7 cellular contexts compared by ENCODE assay signal in the genomic region with DNA sequence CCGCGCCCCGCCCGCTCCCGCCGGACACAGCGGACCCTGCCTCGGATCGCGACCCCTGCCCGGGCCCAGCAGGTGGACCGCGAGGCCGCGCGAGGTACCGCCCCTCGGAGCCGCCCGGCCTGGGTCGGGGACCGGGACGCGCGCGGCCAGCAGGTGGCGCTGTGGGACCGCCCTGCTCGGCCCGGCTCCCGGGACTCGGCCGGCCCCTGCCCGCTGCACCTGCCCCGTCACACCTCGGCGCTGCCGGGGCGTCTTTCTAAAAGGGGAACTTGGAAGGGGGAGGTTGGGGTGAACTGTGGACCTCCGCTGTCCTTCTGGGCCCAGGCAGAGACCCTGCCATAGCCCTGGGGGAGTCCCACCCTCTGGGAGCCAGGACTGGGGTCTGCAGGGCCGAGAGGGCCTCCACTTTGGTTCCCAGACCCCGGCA. TPM values are rescaled to one million over a fixed set of nuclear protein-coding genes. Genes with fewer than 3 reads are reported as not detected.
DNase-seq lines count a peak whose midpoint lies in the region; ATAC-seq and TF ChIP-seq lines count a peak whose summit lies in the region.

No MANE protein-coding gene starts in this region.

- H3K36me3 ChIP-seq in brain microvascular endothelial cell (replicated peaks), result peaks cover 6% of the 10 kb centered on the region

- DNase-seq in GM10266 (ENCODE audit: extremely low spot score), result peak; percentile 91
- peak; percentile 29 for DNase-seq in HT1080 (ENCODE audit: low read depth)
- peak; percentile 71 for DNase-seq in UCSD-AML1 (lab: John Stamatoyannopoulos, UW; ENCODE audit: unreplicated experiment)
- DNase-seq in brain microvascular endothelial cell, result no peak
- peak; percentile 73 for DNase-seq in left lobe of liver (ENCODE audit: low spot score)
- DNase-seq in stimulated activated CD8-positive, alpha-beta memory T cell treated with anti-CD3 and anti-CD28 coated beads, Interleukin-15, amount 100 ng/mL, for 1 hour (ENCODE audit: low read depth), result peak; percentile 62

- peak; percentile 67 for ATAC-seq in left lobe of liver
- ATAC-seq in GM18861 (IDR thresholded peaks at IDR 0.05; ENCODE audit: unreplicated experiment), result no peak

- no peak overlapping the region for H3K27ac ChIP-seq in brain microvascular endothelial cell

- in situ Hi-C loops in brain microvascular endothelial cell (cut with HindIII; ENCODE audit: low pct_ligation_motif_present, low sequenced_read_pairs), result no loop called here

- peak; percentile 95 for TF ChIP-seq CTCF in GM10266 (IDR thresholded peaks at IDR 0.05; ENCODE audit: control insufficient read depth, insufficient read depth, low read depth, missing control alignments)
- TF ChIP-seq CTCF in brain microvascular endothelial cell (IDR thresholded peaks at IDR 0.05; ENCODE audit: low read depth, low read length, missing control alignments), result peak; percentile 43

- no peaks in the 10 kb centered on the region for H3K27me3 ChIP-seq in brain microvascular endothelial cell (replicated peaks)

- H3K4me3 ChIP-seq in brain microvascular endothelial cell (ENCODE audit: low read depth, low read length), result no peak overlapping the region

RNA-seq across cellular contexts. Expression of a gene that starts 11.1 kb away (rescaled TPM):
- total RNA-seq in HT1080 (2014; rRNA removed; shearing (Covaris generic)), result 38.7 and 53.1 TPM in 2 replicates
- polyA plus RNA-seq in HT1080 (2015; cell fraction: cytosol; rRNA removed), result 44.8 and 48.4 TPM in 2 replicates
- 51.8 and 53.0 TPM in 2 replicates for polyA plus RNA-seq in HT1080 (2015; cell fraction: nucleus; rRNA removed)
- 65.1 TPM for total RNA-seq in left lobe of liver

RNA-seq across cellular contexts. Expression of a gene that starts 11.3 kb away (rescaled TPM):
- 21.7 and 23.1 TPM in 2 replicates for total RNA-seq in HT1080 (2014; rRNA removed; shearing (Covaris generic))
- 18.0 and 19.7 TPM in 2 replicates for polyA plus RNA-seq in HT1080 (2015; cell fraction: cytosol; rRNA removed)
- polyA plus RNA-seq in HT1080 (2015; cell fraction: nucleus; rRNA removed), result 18.8 and 22.8 TPM in 2 replicates
- 19.1 TPM for total RNA-seq in left lobe of liver

RNA-seq across cellular contexts. Expression of a gene that starts 31.0 kb away (rescaled TPM):
- total RNA-seq in HT1080 (2014; rRNA removed; shearing (Covaris generic)), result 56.8 and 58.1 TPM in 2 replicates
- 51.0 and 59.1 TPM in 2 replicates for polyA plus RNA-seq in HT1080 (2015; cell fraction: cytosol; rRNA removed)
- 53.4 and 59.0 TPM in 2 replicates for polyA plus RNA-seq in HT1080 (2015; cell fraction: nucleus; rRNA removed)
- 36.8 TPM for total RNA-seq in left lobe of liver
